ENCODE assay signal across 27 cellular contexts in the genomic region with DNA sequence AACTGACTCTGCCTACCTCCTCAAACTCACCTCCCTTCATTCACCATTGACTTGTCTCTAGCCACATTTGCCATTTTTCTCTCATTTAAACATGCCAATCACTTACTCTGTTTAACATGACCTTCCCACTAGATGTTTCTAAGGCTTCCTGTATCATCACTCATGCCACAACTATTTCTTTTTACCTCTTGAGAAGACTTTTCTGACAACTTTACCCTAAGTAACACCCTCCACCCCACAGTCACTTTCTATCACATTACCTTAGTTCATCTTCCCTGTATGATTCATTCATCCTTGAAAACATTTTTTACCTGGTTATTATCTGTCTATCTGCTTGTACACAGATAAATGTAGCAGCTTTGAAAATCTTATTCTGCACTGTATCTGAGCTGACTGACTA. TPM values are rescaled to one million over a fixed set of nuclear protein-coding genes. Genes with fewer than 3 reads are reported as not detected.
"Had no signal": no experiment of that assay in that cellular context is flagged by ENCODE, and none has a peak within 500 bp of the region (broad histone marks: within the 10 kb centered on the region; RNA-seq: fewer than 3 reads in every experiment).

No MANE protein-coding gene starts in this region.

- H3K27ac Mint-ChIP-seq: immature natural killer cell; naive thymus-derived CD8-positive, alpha-beta T cell; type B pancreatic cell had no signal

- H3K36me3 ChIP-seq: esophagus squamous epithelium, right atrium auricular region, sigmoid colon, suprapubic skin, thyroid gland, uterus had no signal

- H3K27me3 Mint-ChIP-seq: naive thymus-derived CD8-positive, alpha-beta T cell had no signal

- H3K9me3 ChIP-seq: esophagus squamous epithelium, mucosa of descending colon, right atrium auricular region, sigmoid colon, suprapubic skin, thyroid gland, uterus had no signal

- H3K4me1 Mint-ChIP-seq: immature natural killer cell; naive thymus-derived CD8-positive, alpha-beta T cell had no signal

- H3K27me3 ChIP-seq: esophagus squamous epithelium, right atrium auricular region, sigmoid colon, suprapubic skin, thyroid gland, uterus had no signal

- H3K4me3 ChIP-seq: coronary artery, esophagus squamous epithelium, mucosa of descending colon, right atrium auricular region, sigmoid colon, skin epidermis, suprapubic skin, thyroid gland, uterus had no signal

- ATAC-seq: mucosa of descending colon; naive thymus-derived CD8-positive, alpha-beta T cell; stimulated activated naive CD8-positive, alpha-beta T cell treated with anti-CD3 and anti-CD28 coated beads, Interleukin-15, Interleukin-2, amounts not matched to agents 100 U/mL and 50 U/mL, for 24 hours had no signal

- H3K9me3 Mint-ChIP-seq: type B pancreatic cell had no signal

- H3K4me3 Mint-ChIP-seq: immature natural killer cell; naive thymus-derived CD8-positive, alpha-beta T cell; type B pancreatic cell had no signal

- H3K4me1 ChIP-seq: esophagus squamous epithelium, right atrium auricular region, sigmoid colon, suprapubic skin, thyroid gland, uterus had no signal

- H3K27ac ChIP-seq: coronary artery, esophagus squamous epithelium, right atrium auricular region, sigmoid colon, skin epidermis, suprapubic skin, thyroid gland, uterus had no signal

- DNase-seq: effector CD4-positive, alpha-beta T cell; esophagus squamous epithelium; foreskin fibroblast; immature natural killer cell; kidney; mucosa of descending colon; naive thymus-derived CD8-positive, alpha-beta T cell; posterior cingulate gyrus; sigmoid colon; stimulated activated CD4-positive, alpha-beta T cell treated with anti-CD3 and anti-CD28 coated beads, Interleukin-12 subunit alpha, Interleukin-12 subunit beta, amount 100 ng/mL, for 4 hours; stimulated activated CD4-positive, alpha-beta T cell treated with anti-CD3 and anti-CD28 coated beads, Interleukin-2, amount 100 ng/mL, for 48 hours; stimulated activated naive CD8-positive, alpha-beta T cell treated with anti-CD3 and anti-CD28 coated beads, Interleukin-15, Interleukin-2, amounts not matched to agents 100 U/mL and 50 U/mL, for 24 hours; thyroid gland; uterus had no signal

- H3K36me3 Mint-ChIP-seq: immature natural killer cell; naive thymus-derived CD8-positive, alpha-beta T cell had no signal

RNA-seq across cellular contexts. Expression of a gene that starts 19.4 kb away (rescaled TPM):
- total RNA-seq: chondrocyte; dermis microvascular lymphatic vessel endothelial cell; esophagus squamous epithelium; kidney; liver; lung microvascular endothelial cell; mesenteric fat pad; mucosa of descending colon; naive thymus-derived CD8-positive, alpha-beta T cell; osteocyte; right atrium auricular region; sigmoid colon; suprapubic skin; thyroid gland; uterus had no signal
- polyA plus RNA-seq: immature natural killer cell; naive thymus-derived CD8-positive, alpha-beta T cell; neural cell; sigmoid colon had no signal

RNA-seq across cellular contexts. Expression of a gene that starts 19.5 kb away (rescaled TPM):
- total RNA-seq: chondrocyte; dermis microvascular lymphatic vessel endothelial cell; esophagus squamous epithelium; kidney; lung microvascular endothelial cell; mesenteric fat pad; mucosa of descending colon; naive thymus-derived CD8-positive, alpha-beta T cell; osteocyte; pulmonary artery endothelial cell; right atrium auricular region; sigmoid colon had no signal
- polyA plus RNA-seq: immature natural killer cell; liver; naive thymus-derived CD8-positive, alpha-beta T cell; neural cell; sigmoid colon had no signal
